17 cellular contexts compared by ENCODE assay signal in genomic region chr3:72279631-72280041, GRCh38.
DNase-seq lines count a peak whose midpoint lies in the region; ATAC-seq and TF ChIP-seq lines count a peak whose summit lies in the region.
"Had no signal": no experiment of that assay in that cellular context is flagged by ENCODE, and none has a peak within 500 bp of the region (broad histone marks: within the 10 kb centered on the region; RNA-seq: fewer than 3 reads in every experiment).

No MANE protein-coding gene starts in this region.

- H3K4me3 ChIP-seq in PC-3 (ENCODE audit: low read length): no peak overlapping the region
- no peak overlapping the region for H3K4me3 ChIP-seq in vagina
- H3K4me3 ChIP-seq in esophagus squamous epithelium: no peak overlapping the region
- H3K4me3 ChIP-seq: BLaER1 treated with 17β-estradiol and CSF1 and Interleukin-3, amounts not matched to agents 10 nM and 100 nM; SJSA1 had no signal

- H3K27me3 ChIP-seq in PC-3 (ENCODE audit: low read length) (peaks cover 13% of the 10 kb centered on the region), foreskin keratinocyte (peaks cover 13% of the 10 kb centered on the region), vagina (no peaks in the 10 kb centered on the region), esophagus squamous epithelium (peaks cover 0 to 14% (median 0%) of the 10 kb centered on the region in 4 donors)
- H3K27me3 ChIP-seq: SJSA1 had no signal

- 0 out of 2 replicates have a peak overlapping the region, but pooled peaks have one; percentile 6 for H3K4me2 ChIP-seq in PC-3 (ENCODE audit: low read length)

- no peak overlapping the region for H3K9ac ChIP-seq in PC-3 (ENCODE audit: low read length)
- H3K9ac ChIP-seq: BLaER1 treated with 17β-estradiol and CSF1 and Interleukin-3, amounts not matched to agents 10 nM and 100 nM had no signal

- WGBS in esophagus squamous epithelium, 2 donors: 37 to 54% methylated on average over 6 of the region's 6 CpGs

- POLR2A ChIA-PET in PC-3 (lab: Charles Lee; ENCODE audit: unreplicated experiment): no interaction called here

- ATAC-seq in PC-3: no peak; the same call in 1 of the 2 replicates
- ATAC-seq in foreskin keratinocyte: peak; percentile 23
- ATAC-seq in omental fat pad (ENCODE audit: low FRiP score): peak; percentile 72
- ATAC-seq in GM19455 (IDR thresholded peaks at IDR 0.05; ENCODE audit: unreplicated experiment): no peak
- ATAC-seq in stimulated activated effector memory CD8-positive, alpha-beta T cell treated with anti-CD3 and anti-CD28 coated beads, Interleukin-12 subunit alpha, Interleukin-12 subunit beta, amount 100 ng/mL, for 72 hours: no peak

- no peak overlapping the region for H3K4me3 Mint-ChIP-seq in stimulated activated effector memory CD8-positive, alpha-beta T cell treated with anti-CD3 and anti-CD28 coated beads, Interleukin-12 subunit alpha, Interleukin-12 subunit beta, amount 100 ng/mL, for 72 hours
- H3K4me3 Mint-ChIP-seq: H9, IgD-negative memory B cell had no signal

- TF ChIP-seq POLR2A in vagina (IDR thresholded peaks at IDR 0.05) (no peak), esophagus squamous epithelium (IDR thresholded peaks at IDR 0.05) (no peak)

- BruUV-seq in PC-3 (replicated peaks; lab: Mats Ljungman, UMichigan): no TSS peak

- H3K9me2 ChIP-seq in PC-3 (replicated peaks; ENCODE audit: low read length): no peaks in the 10 kb centered on the region

- H3K27ac ChIP-seq in PC-3 (ENCODE audit: low read length) (no peak overlapping the region), foreskin keratinocyte (no peak overlapping the region), vagina (peak overlapping the region; percentile 13), esophagus squamous epithelium (peak overlapping the region in 2 of 4 donors; percentile 5 to 64)
- H3K27ac ChIP-seq: BLaER1 treated with 17β-estradiol and CSF1 and Interleukin-3, amounts not matched to agents 10 nM and 100 nM; SJSA1 had no signal

- H2AFZ ChIP-seq in PC-3 (ENCODE audit: low read length): no peak overlapping the region

- intact Hi-C loops in PC-3 (cut with micrococcal nuclease) (no loop called here), vagina (cut with DNase I) (no loop called here), esophagus squamous epithelium (cut with DNase I) (no loop called here)

- H3K79me2 ChIP-seq in PC-3 (ENCODE audit: low read length): no peaks in the 10 kb centered on the region

- CTCF ChIA-PET in PC-3 (lab: Charles Lee): no interaction called here

- H3K4me1 Mint-ChIP-seq in stimulated activated effector memory CD8-positive, alpha-beta T cell treated with anti-CD3 and anti-CD28 coated beads, Interleukin-12 subunit alpha, Interleukin-12 subunit beta, amount 100 ng/mL, for 72 hours: no peaks in the 10 kb centered on the region

- H3K9me3 Mint-ChIP-seq in stimulated activated effector memory CD8-positive, alpha-beta T cell treated with anti-CD3 and anti-CD28 coated beads, Interleukin-12 subunit alpha, Interleukin-12 subunit beta, amount 100 ng/mL, for 72 hours: peaks cover 9% of the 10 kb centered on the region

- H3K9me3 ChIP-seq in PC-3 (ENCODE audit: low read length) (no peaks in the 10 kb centered on the region), vagina (no peaks in the 10 kb centered on the region), esophagus squamous epithelium (peaks cover 0 to 10% (median 7%) of the 10 kb centered on the region in 3 donors)
- H3K9me3 ChIP-seq: SJSA1 had no signal

- no peaks in the 10 kb centered on the region for H3F3A ChIP-seq in PC-3 (ENCODE audit: low read length, unreplicated experiment)

- TF ChIP-seq CTCF in PC-3 (conservative IDR thresholded peaks at IDR 0.05; ENCODE audit: low read depth, low read length) (no peak), foreskin keratinocyte (conservative IDR thresholded peaks at IDR 0.05) (no peak), omental fat pad (IDR thresholded peaks at IDR 0.05) (no peak), vagina (IDR thresholded peaks at IDR 0.05) (no peak), esophagus squamous epithelium (IDR thresholded peaks at IDR 0.05) (no peak)

- H3K4me1 ChIP-seq in PC-3 (ENCODE audit: insufficient read depth, low read length) (no peaks in the 10 kb centered on the region), foreskin keratinocyte (no peaks in the 10 kb centered on the region), vagina (peaks cover 20% of the 10 kb centered on the region), esophagus squamous epithelium (peaks cover 8 to 24% (median 9%) of the 10 kb centered on the region in 3 donors)

- no peaks in the 10 kb centered on the region for H3K36me3 Mint-ChIP-seq in stimulated activated effector memory CD8-positive, alpha-beta T cell treated with anti-CD3 and anti-CD28 coated beads, Interleukin-12 subunit alpha, Interleukin-12 subunit beta, amount 100 ng/mL, for 72 hours
- H3K36me3 Mint-ChIP-seq: IgD-negative memory B cell had no signal

- H3K27ac Mint-ChIP-seq in stimulated activated effector memory CD8-positive, alpha-beta T cell treated with anti-CD3 and anti-CD28 coated beads, Interleukin-12 subunit alpha, Interleukin-12 subunit beta, amount 100 ng/mL, for 72 hours: no peak overlapping the region
- H3K27ac Mint-ChIP-seq: H9, IgD-negative memory B cell had no signal

- H4K20me1 ChIP-seq in PC-3 (ENCODE audit: low read length): no peaks in the 10 kb centered on the region

- DNase-seq in PC-3 (no peak), foreskin keratinocyte (no peak), omental fat pad (ENCODE audit: low spot score) (no peak), vagina (ENCODE audit: extremely low spot score in 2 of 2) (no peak), SKM-1 (lab: John Stamatoyannopoulos, UW; ENCODE audit: unreplicated experiment) (no peak), esophagus squamous epithelium (lab: John Stamatoyannopoulos, UW) (no peak)
- no peak for DNase-seq in stimulated activated effector memory CD8-positive, alpha-beta T cell treated with anti-CD3 and anti-CD28 coated beads, Interleukin-12 subunit alpha, Interleukin-12 subunit beta, amount 100 ng/mL, for 72 hours (ENCODE audit: low spot score in 2 of 2)
- DNase-seq: DMS 273 treated with DMSO at 0.1 percent for 48 hours, H9, NCI-H146, NCI-H2227 treated with DMSO at 0.1 percent for 48 hours, NCI-H524 treated with DMSO at 0.1 percent for 48 hours, OCI-M1 had no signal

- no peaks in the 10 kb centered on the region for H3K36me3 ChIP-seq in PC-3 (ENCODE audit: low read depth, low read length)
- no peaks in the 10 kb centered on the region for H3K36me3 ChIP-seq in vagina
- H3K36me3 ChIP-seq in esophagus squamous epithelium: no peaks in the 10 kb centered on the region
- H3K36me3 ChIP-seq: BLaER1 treated with 17β-estradiol and CSF1 and Interleukin-3, amounts not matched to agents 10 nM and 100 nM; SJSA1 had no signal

Comparison
In these comparisons a context has a peak if more than half of its experiments do, and no peak if none do; other contexts are left out.
1. ATAC-seq: peak in foreskin keratinocyte (single experiment) and omental fat pad (single experiment); none in PC-3 (single experiment), GM19455 (single experiment) and stimulated activated effector memory CD8-positive, alpha-beta T cell treated with anti-CD3 and anti-CD28 coated beads, Interleukin-12 subunit alpha, Interleukin-12 subunit beta, amount 100 ng/mL, for 72 hours (single experiment).